Comparison of ENCODE assay signal across 16 cellular contexts in the genomic region with DNA sequence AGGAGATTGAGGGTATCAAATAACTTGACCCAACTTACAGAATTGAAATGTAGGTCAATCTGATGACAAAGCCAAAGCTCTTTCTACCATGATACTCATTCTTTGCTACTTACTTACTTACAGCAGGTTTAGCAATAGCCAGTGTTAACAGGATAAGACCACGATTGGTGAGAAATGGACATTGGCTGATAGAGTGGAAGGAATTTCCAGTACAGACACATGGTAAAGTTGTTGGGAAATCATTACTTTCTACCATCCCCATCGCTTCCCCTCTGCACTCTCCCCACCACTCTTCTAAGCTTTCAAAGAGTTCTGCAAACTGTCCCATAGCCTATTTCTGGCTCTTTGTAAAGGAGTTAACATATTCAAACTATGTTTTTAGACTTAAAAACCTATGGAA.
DNase-seq lines count a peak whose midpoint lies in the region; ATAC-seq, FAIRE-seq and TF ChIP-seq lines count a peak whose summit lies in the region.
"Had no signal": no experiment of that assay in that cellular context is flagged by ENCODE, and none has a peak within 500 bp of the region (broad histone marks: within the 10 kb centered on the region; RNA-seq: fewer than 3 reads in every experiment).

No MANE protein-coding gene starts in this region.

- FAIRE-seq in D721Med (lab: Jason Lieb, UNC): peak; percentile 53

- no peak overlapping the region for H3K4me3 ChIP-seq in fibroblast of pulmonary artery (replicated peaks; ENCODE audit: low read depth, low read length)

- ATAC-seq in HG03196 (IDR thresholded peaks at IDR 0.05; ENCODE audit: unreplicated experiment): no peak
- ATAC-seq: CD8-positive, alpha-beta T cell had no signal

- TF ChIP-seq CTCF in D721Med (IDR thresholded peaks at IDR 0.05; ENCODE audit: insufficient read depth, missing control alignments) (no peak), fibroblast of pulmonary artery (IDR thresholded peaks at IDR 0.05; ENCODE audit: low read length, missing control alignments) (no peak)

- DNase-seq in D721Med (ENCODE audit: insufficient read length, low spot score): no peak
- peak; percentile 38 for DNase-seq in MV-4-11 (lab: John Stamatoyannopoulos, UW)
- peak; percentile 6 for DNase-seq in fibroblast of pulmonary artery (ENCODE audit: low read depth)
- DNase-seq in renal cortical epithelial cell (ENCODE audit: low read depth): peak; percentile 37
- DNase-seq in NCI-H82 (lab: John Stamatoyannopoulos, UW): no peak
- no peak for DNase-seq in NCI-H69 (lab: John Stamatoyannopoulos, UW)
- DNase-seq: CD8-positive, alpha-beta T cell; DMS 273 treated with DMSO at 0.1 percent for 48 hours; EL; HFFc6; IMR-90; NCI-H1048; NCI-H2227 treated with DMSO at 0.1 percent for 48 hours; NCI-H524 treated with DMSO at 0.1 percent for 48 hours; OCI-M1 had no signal

Comparison
In these comparisons a context has a peak if more than half of its experiments do, and no peak if none do; other contexts are left out.
1. DNase-seq: peak in MV-4-11 (single experiment), fibroblast of pulmonary artery (single experiment) and renal cortical epithelial cell (single experiment); none in D721Med (single experiment), NCI-H82 (single experiment) and NCI-H69 (single experiment).